ENCODE assay signal across 1 cellular context in genomic region chr6:123841067-123841896, GRCh38.
TF ChIP-seq lines count a peak whose summit lies in the region.

No MANE protein-coding gene starts in this region.

TF ChIP-seq in HEK293, 187 proteins besides CTCF, POLR2A, EP300 and RAD21 (continued from another document and continues in another):
- TF ChIP-seq PRDM10 (tag by site-specific recombination; IDR thresholded peaks at IDR 0.05): peak; percentile 29; the same call in 1 of the 2 replicates
- TF ChIP-seq ZNF792 (tag by site-specific recombination; IDR thresholded peaks at IDR 0.05): peak; percentile 26
- peak; percentile 68 for TF ChIP-seq ZNF558 (tag by site-specific recombination; IDR thresholded peaks at IDR 0.05)
- TF ChIP-seq ZNF121 (tag by site-specific recombination; IDR thresholded peaks at IDR 0.05): no peak
- peak; percentile 66 for TF ChIP-seq SCRT2 (tag by site-specific recombination; IDR thresholded peaks at IDR 0.05)
- no peak for TF ChIP-seq ZNF677 (tag by site-specific recombination; IDR thresholded peaks at IDR 0.05)
- 0 out of 2 replicates have a peak, but pooled peaks have one; percentile 35 for TF ChIP-seq ZNF404 (tag by site-specific recombination; IDR thresholded peaks at IDR 0.05)
- TF ChIP-seq ZNF639 (tag by site-specific recombination; IDR thresholded peaks at IDR 0.05): peak; percentile 78; the same call in 1 of the 2 replicates
- TF ChIP-seq ZNF621 (tag by site-specific recombination; IDR thresholded peaks at IDR 0.05): no peak
- peak; percentile 70; the same call in 1 of the 2 replicates for TF ChIP-seq BCL11A (tag by site-specific recombination; IDR thresholded peaks at IDR 0.05; ENCODE audit: low read depth)
- TF ChIP-seq ZNF138 (tag by site-specific recombination; IDR thresholded peaks at IDR 0.05; ENCODE audit: borderline replicate concordance): 0 out of 2 replicates have a peak, but pooled peaks have one; percentile 7
- 0 out of 2 replicates have a peak, but pooled peaks have one; percentile 46 for TF ChIP-seq KLF17 (tag by site-specific recombination; IDR thresholded peaks at IDR 0.05)
- no peak for TF ChIP-seq ZNF510 (tag by site-specific recombination; IDR thresholded peaks at IDR 0.05; ENCODE audit: insufficient replicate concordance)
- peak; percentile 100 for TF ChIP-seq SP7 (tag by site-specific recombination; IDR thresholded peaks at IDR 0.05)
- TF ChIP-seq ZBTB1 (tag by site-specific recombination; IDR thresholded peaks at IDR 0.05): no peak
- TF ChIP-seq ZNF514 (tag by site-specific recombination; IDR thresholded peaks at IDR 0.05): no peak
- TF ChIP-seq ZBTB20 (tag by site-specific recombination; IDR thresholded peaks at IDR 0.05): 0 out of 2 replicates have a peak, but pooled peaks have one; percentile 12
- TF ChIP-seq ZNF18 (tag by site-specific recombination; IDR thresholded peaks at IDR 0.05): peak; percentile 96
- TF ChIP-seq ZNF133 (tag by site-specific recombination; IDR thresholded peaks at IDR 0.05): no peak
- peak; percentile 79 for TF ChIP-seq YY1 (tag by site-specific recombination; IDR thresholded peaks at IDR 0.05)
- TF ChIP-seq ZNF274 (IDR thresholded peaks at IDR 0.05; ENCODE audit: low read length): no peak
- TF ChIP-seq ZNF274 (tag by site-specific recombination; IDR thresholded peaks at IDR 0.05; ENCODE audit: borderline replicate concordance): no peak
- TF ChIP-seq ZNF521 (tag by site-specific recombination; IDR thresholded peaks at IDR 0.05): no peak
- peak; percentile 92 for TF ChIP-seq ZBTB44 (tag by site-specific recombination; IDR thresholded peaks at IDR 0.05)
- TF ChIP-seq ZNF280D (tag by site-specific recombination; IDR thresholded peaks at IDR 0.05): no peak
- TF ChIP-seq SCRT1 (tag by site-specific recombination; IDR thresholded peaks at IDR 0.05; ENCODE audit: borderline replicate concordance): peak; percentile 46; the same call in 1 of the 2 replicates
- peak; percentile 99 for TF ChIP-seq ZNF843 (tag by site-specific recombination; IDR thresholded peaks at IDR 0.05)
- no peak for TF ChIP-seq ZNF23 (tag by site-specific recombination; IDR thresholded peaks at IDR 0.05; ENCODE audit: borderline replicate concordance)
- TF ChIP-seq ZSCAN5A (tag by site-specific recombination; IDR thresholded peaks at IDR 0.05): no peak
- TF ChIP-seq KLF10 (tag by site-specific recombination; IDR thresholded peaks at IDR 0.05): peak; percentile 90
- no peak for TF ChIP-seq ZNF280C (tag by site-specific recombination; IDR thresholded peaks at IDR 0.05)
- TF ChIP-seq ZNF302 (tag by site-specific recombination; IDR thresholded peaks at IDR 0.05; ENCODE audit: low read depth): no peak
- no peak for TF ChIP-seq ZNF544 (tag by site-specific recombination; IDR thresholded peaks at IDR 0.05)
- no peak for TF ChIP-seq ZNF473 (tag by site-specific recombination; IDR thresholded peaks at IDR 0.05)
- no peak for TF ChIP-seq SALL2 (tag by site-specific recombination; IDR thresholded peaks at IDR 0.05; ENCODE audit: borderline replicate concordance)
- peak; percentile 51; the same call in 1 of the 2 replicates for TF ChIP-seq ZNF148 (tag by site-specific recombination; IDR thresholded peaks at IDR 0.05; ENCODE audit: borderline replicate concordance)
